Comparison of ENCODE assay signal across 8 cellular contexts in genomic region chr9:4490705-4491620, GRCh38. TPM values are rescaled to one million over a fixed set of nuclear protein-coding genes. Genes with fewer than 3 reads are reported as not detected.
DNase-seq lines count a peak whose midpoint lies in the region; ATAC-seq and TF ChIP-seq lines count a peak whose summit lies in the region.

No MANE protein-coding gene starts in this region.

- peak overlapping the region; percentile 84 for H3K4me3 Mint-ChIP-seq in CD8-positive, alpha-beta T cell

- DNase-seq in CD8-positive, alpha-beta T cell, result no peak
- DNase-seq in choroid plexus epithelial cell (ENCODE audit: low read depth), result peak; percentile 8
- no peak for DNase-seq in lung (ENCODE audit: low spot score)
- DNase-seq in upper lobe of right lung, result peak; percentile 66
- no peak for DNase-seq in middle frontal gyrus (ENCODE audit: extremely low spot score, low spot score)
- no peak for DNase-seq in RWPE1 (ENCODE audit: low spot score)

- no peak for TF ChIP-seq CTCF in CD8-positive, alpha-beta T cell (IDR thresholded peaks at IDR 0.05)
- TF ChIP-seq CTCF in choroid plexus epithelial cell (conservative IDR thresholded peaks at IDR 0.05; ENCODE audit: low read depth, low read length), result no peak
- no peak for TF ChIP-seq CTCF in lung (IDR thresholded peaks at IDR 0.05; ENCODE audit: control extremely low read depth, extremely low read depth)
- no peak for TF ChIP-seq CTCF in upper lobe of right lung (IDR thresholded peaks at IDR 0.05)
- TF ChIP-seq CTCF in RWPE1 (conservative IDR thresholded peaks at IDR 0.05; ENCODE audit: low read depth), result no peak

- H3K4me3 ChIP-seq in CD8-positive, alpha-beta T cell (ENCODE audit: low read depth, low read length), result peak overlapping the region; percentile 65
- H3K4me3 ChIP-seq in HUES6 (ENCODE audit: low read depth, low read length), result peak overlapping the region; percentile 89
- H3K4me3 ChIP-seq in choroid plexus epithelial cell (ENCODE audit: low read depth, low read length), result peak overlapping the region; percentile 75
- H3K4me3 ChIP-seq in lung, result peak overlapping the region; percentile 81
- peak overlapping the region; percentile 72 for H3K4me3 ChIP-seq in upper lobe of right lung

- no peaks in the 10 kb centered on the region for H3K36me3 ChIP-seq in CD8-positive, alpha-beta T cell (ENCODE audit: insufficient read depth, low read length)
- no peaks in the 10 kb centered on the region for H3K36me3 ChIP-seq in HUES6 (ENCODE audit: control insufficient read depth, insufficient read depth, low read length)
- H3K36me3 ChIP-seq in lung (ENCODE audit: control insufficient read depth in 2 of 2, insufficient read depth in 2 of 2, low read length in 2 of 2), result no peaks in the 10 kb centered on the region
- no peaks in the 10 kb centered on the region for H3K36me3 ChIP-seq in upper lobe of right lung

- H3K27me3 ChIP-seq in CD8-positive, alpha-beta T cell (ENCODE audit: insufficient read depth, low read length), result peaks cover 29% of the 10 kb centered on the region
- H3K27me3 ChIP-seq in HUES6 (ENCODE audit: control insufficient read depth, insufficient read depth, low read length), result peaks cover 39% of the 10 kb centered on the region
- no peaks in the 10 kb centered on the region for H3K27me3 ChIP-seq in lung (ENCODE audit: control insufficient read depth, insufficient read depth)
- H3K27me3 ChIP-seq in upper lobe of right lung, result no peaks in the 10 kb centered on the region

- H3K36me3 Mint-ChIP-seq in CD8-positive, alpha-beta T cell, result no peaks in the 10 kb centered on the region

- no peak overlapping the region for H3K27ac Mint-ChIP-seq in CD8-positive, alpha-beta T cell

- POLR2A ChIA-PET in CD8-positive, alpha-beta T cell (lab: Charles Lee), result interaction anchor here (1.0 kb wide), 1 partner anchor 28 kb away, joined by 3 read pairs; no protein-coding TSS in a partner anchor
- POLR2A ChIA-PET in RWPE1 (lab: Yijun Ruan, JAX; ENCODE audit: low non-redundant PET), result no interaction called here

- H3K27me3 Mint-ChIP-seq in CD8-positive, alpha-beta T cell (ENCODE audit: low read depth), result peaks cover 53% of the 10 kb centered on the region

- WGBS in lung, 2 donors, result 2% methylated on average over 50 to 52 of the region's 52 CpGs

- intact Hi-C loops in CD8-positive, alpha-beta T cell (cut with DNase I, micrococcal nuclease), result loop anchor here in 1 of 2 experiments (10.0 kb wide), 1 partner anchor 196 kb away; no protein-coding TSS in a partner anchor
- intact Hi-C loops in upper lobe of right lung (cut with DNase I), result no loop called here

- H3K27ac ChIP-seq in CD8-positive, alpha-beta T cell (ENCODE audit: low read depth, low read length), result no peak overlapping the region
- H3K27ac ChIP-seq in HUES6 (ENCODE audit: low read depth, low read length) (no peak overlapping the region), lung (ENCODE audit: low read depth in 1 of 2, low read length in 1 of 2) (peak overlapping the region in 1 of 2 donors; percentile 89), upper lobe of right lung (peak overlapping the region; percentile 65), RWPE1 (no peak overlapping the region)

- H3K4me1 ChIP-seq in CD8-positive, alpha-beta T cell (ENCODE audit: insufficient read depth, low read length), result peaks cover 23% of the 10 kb centered on the region
- 0 out of 2 replicates have a peak, but pooled peaks cover 10% of the 10 kb centered on the region for H3K4me1 ChIP-seq in HUES6 (ENCODE audit: control insufficient read depth, insufficient read depth, low read length)
- peaks cover 0 to 10% of the 10 kb centered on the region in 2 donors for H3K4me1 ChIP-seq in lung (ENCODE audit: control insufficient read depth in 2 of 2, insufficient read depth in 2 of 2, low read length in 2 of 2)
- peaks cover 14% of the 10 kb centered on the region for H3K4me1 ChIP-seq in upper lobe of right lung

- H3K9me3 Mint-ChIP-seq in CD8-positive, alpha-beta T cell, result no peaks in the 10 kb centered on the region

- H3K9me3 ChIP-seq in CD8-positive, alpha-beta T cell (ENCODE audit: low read length), result no peaks in the 10 kb centered on the region
- no peaks in the 10 kb centered on the region for H3K9me3 ChIP-seq in HUES6 (ENCODE audit: control insufficient read depth, insufficient read depth, low read depth, low read length)
- H3K9me3 ChIP-seq in lung (ENCODE audit: control insufficient read depth in 2 of 2, insufficient read depth in 1 of 2, low read length in 1 of 2), result no peaks in the 10 kb centered on the region
- H3K9me3 ChIP-seq in upper lobe of right lung, result no peaks in the 10 kb centered on the region

- CTCF ChIA-PET in CD8-positive, alpha-beta T cell (lab: Charles Lee), result interaction anchor here (1.4 to 1.6 kb wide), 2 partner anchors 88 to 149 kb away, joined by 3 to 4 read pairs; no protein-coding TSS in a partner anchor
- CTCF ChIA-PET in RWPE1 (lab: Yijun Ruan, JAX), result interaction anchor here (0.6 kb wide), 2 partner anchors 9 to 57 kb away, joined by 3 read pairs; no protein-coding TSS in a partner anchor

- peaks cover 29% of the 10 kb centered on the region for H3K4me1 Mint-ChIP-seq in CD8-positive, alpha-beta T cell (ENCODE audit: low read depth)

- H3K9ac ChIP-seq in HUES6 (ENCODE audit: low read length), result peak overlapping the region; percentile 47

- ATAC-seq in CD8-positive, alpha-beta T cell, result no peak
- ATAC-seq in GM19397 (IDR thresholded peaks at IDR 0.05; ENCODE audit: unreplicated experiment) (peak; percentile 22), lung (ENCODE audit: insufficient read depth, low FRiP score) (no peak), upper lobe of right lung (no peak)

RNA-seq across cellular contexts. Expression of gene SLC1A1, which starts 0.7 kb away (rescaled TPM):
- not detected for total RNA-seq in CD8-positive, alpha-beta T cell
- total RNA-seq in lung (10 to 100 TPM in 1 of 2 donors, 1 to 10 TPM in 1; 5.3 to 13.8 TPM), upper lobe of right lung (52.7 TPM)
- polyA plus RNA-seq in lung, result 1 to 10 TPM; 5.1 to 5.6 TPM

Comparison
In these comparisons a context has a peak if more than half of its experiments do, and no peak if none do; other contexts are left out.
1. DNase-seq: peak in choroid plexus epithelial cell (single experiment) and upper lobe of right lung (single experiment); none in CD8-positive, alpha-beta T cell (0 of 7), lung (single experiment), middle frontal gyrus (single experiment) and RWPE1 (single experiment).
2. RNA of gene SLC1A1, which starts 0.7 kb away (total RNA-seq): 52.7 TPM in upper lobe of right lung (single experiment) and 5.3 to 13.8 TPM in lung; not detected in CD8-positive, alpha-beta T cell; every median in the first group is over 4 times any median in the second.
3. Peak in every context shown above with its lines, with median percentiles within 50 percentile points of each other: H3K4me3 ChIP-seq.